8 cellular contexts compared by ENCODE assay signal in the genomic region with DNA sequence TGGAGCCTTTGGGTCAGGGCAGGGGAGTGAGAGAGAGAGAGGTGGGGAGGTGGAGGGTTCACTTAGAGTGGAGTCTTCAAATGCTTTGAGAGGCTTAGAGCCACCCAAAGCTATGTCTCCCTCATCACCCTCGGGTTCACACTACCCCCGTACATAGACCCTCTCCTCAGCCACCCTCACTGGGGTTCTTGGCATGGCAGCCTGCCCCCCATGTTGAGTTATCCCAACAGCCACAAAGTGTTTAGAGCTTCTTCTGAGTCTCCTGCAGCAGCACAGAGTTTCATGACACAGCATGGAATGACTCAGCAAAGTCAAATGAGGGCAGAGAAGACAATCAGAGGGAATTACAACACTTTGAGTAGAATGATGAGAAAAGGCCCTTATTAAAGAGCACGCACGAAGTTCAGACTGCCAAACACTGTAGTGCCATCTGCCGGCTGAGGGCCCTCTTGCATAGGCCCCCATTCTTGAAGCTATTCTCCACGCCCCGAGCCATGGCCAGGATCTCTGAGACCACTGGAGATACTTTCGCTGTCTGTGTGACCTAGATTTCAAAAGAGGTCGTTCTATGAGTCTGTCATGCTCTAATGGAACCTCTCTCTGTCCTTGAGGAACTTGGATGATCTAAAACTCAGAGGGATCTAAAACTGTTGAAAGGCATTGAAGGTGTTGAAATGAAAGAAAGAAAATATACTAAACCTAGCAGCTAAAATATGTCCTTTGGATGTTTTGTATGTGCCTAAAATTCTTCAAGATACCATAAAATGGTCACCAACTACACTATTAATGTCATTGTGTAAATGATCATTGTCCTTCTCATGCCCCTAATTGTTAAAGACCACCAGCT.
DNase-seq lines count a peak whose midpoint lies in the region; ATAC-seq, FAIRE-seq and TF ChIP-seq lines count a peak whose summit lies in the region.

No MANE protein-coding gene starts in this region.

- no peaks in the 10 kb centered on the region for H3K9me3 ChIP-seq in right lobe of liver

- TF ChIP-seq POLR2A in GM12892 (IDR thresholded peaks at IDR 0.05; ENCODE audit: low read depth, low read length) = no peak
- no peak for TF ChIP-seq POLR2A in right lobe of liver (IDR thresholded peaks at IDR 0.05)

- no peak for DNase-seq in GM12892 (ENCODE audit: insufficient read length)
- peak; percentile 70 for DNase-seq in NCI-H2227 (lab: John Stamatoyannopoulos, UW; ENCODE audit: unreplicated experiment)
- DNase-seq in activated CD4-positive, alpha-beta T cell treated with anti-CD3 and anti-CD28 coated beads for 24 hours (ENCODE audit: low read depth in 2 of 2) = peak; percentile 20 to 35
- DNase-seq in coronary artery (ENCODE audit: low spot score) = peak; percentile 82
- DNase-seq in right lobe of liver = peak; percentile 63 to 74 (median 72)
- DNase-seq in stimulated activated CD4-positive, alpha-beta T cell treated with anti-CD3 and anti-CD28 coated beads, TNF-alpha, amount 100 ng/mL, for 1 hour (ENCODE audit: low read depth in 3 of 3, low spot score in 1 of 3) = peak; percentile 5 to 25 (median 13)

- intact Hi-C loops in right lobe of liver (cut with DNase I) = no loop called here

- no peaks in the 10 kb centered on the region for H3K36me3 ChIP-seq in right lobe of liver

- peaks cover 0 to 6% (median 0%) of the 10 kb centered on the region in 4 donors for H3K4me1 ChIP-seq in right lobe of liver

- FAIRE-seq in GM12892 (lab: Jason Lieb, UNC) = peak; percentile 70

- no peaks in the 10 kb centered on the region for H3K27me3 ChIP-seq in right lobe of liver

- 15% methylated on average over 7 of the region's 9 CpGs for WGBS in right lobe of liver (ENCODE audit: insufficient coverage, low coverage, low lambda C conversion rate, missing lambda C conversion rate)

- TF ChIP-seq CTCF in coronary artery (IDR thresholded peaks at IDR 0.05) (peak; percentile 72), right lobe of liver (IDR thresholded peaks at IDR 0.05) (peak; percentile 67 to 91 (median 84))

- H3K27ac ChIP-seq in coronary artery = peak overlapping the region; percentile 21 to 38
- no peak overlapping the region for H3K27ac ChIP-seq in right lobe of liver

- no peak overlapping the region for H3K4me3 ChIP-seq in coronary artery
- H3K4me3 ChIP-seq in right lobe of liver = no peak overlapping the region

- ATAC-seq in HG03060 (IDR thresholded peaks at IDR 0.05; ENCODE audit: low read depth, unreplicated experiment) = peak; percentile 80
- peak; percentile 89 to 96 (median 93) for ATAC-seq in right lobe of liver
- no peak for ATAC-seq in GM18873 (IDR thresholded peaks at IDR 0.05; ENCODE audit: low FRiP score, unreplicated experiment)

Comparison
In these comparisons a context has a peak if more than half of its experiments do, and no peak if none do; other contexts are left out.
1. H3K27ac ChIP-seq: peak in coronary artery (2 of 2); none in right lobe of liver (0 of 3).